9 cellular contexts compared by ENCODE assay signal in the genomic region with DNA sequence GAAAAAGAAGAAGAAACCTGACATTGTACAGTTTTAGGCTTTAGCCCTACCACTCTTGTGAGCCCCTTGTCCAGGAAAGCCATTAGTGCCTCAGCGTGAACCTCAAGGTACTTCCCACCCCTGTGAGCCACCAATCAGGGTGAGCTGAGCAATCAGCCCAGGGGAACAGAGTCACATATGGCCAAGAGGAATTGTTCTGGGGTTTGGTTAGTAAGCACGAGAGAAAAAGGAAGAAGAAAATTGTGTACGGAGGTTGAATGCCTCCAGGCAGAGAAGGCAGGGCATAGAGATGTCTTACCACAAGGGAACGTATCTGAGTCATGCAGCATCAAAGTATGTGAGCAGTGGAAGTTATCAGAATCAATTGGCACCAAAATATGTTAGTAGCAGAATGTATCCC. TPM values are rescaled to one million over a fixed set of nuclear protein-coding genes. Genes with fewer than 3 reads are reported as not detected.
DNase-seq lines count a peak whose midpoint lies in the region; ATAC-seq and TF ChIP-seq lines count a peak whose summit lies in the region.
"Had no signal": no experiment of that assay in that cellular context is flagged by ENCODE, and none has a peak within 500 bp of the region (broad histone marks: within the 10 kb centered on the region; RNA-seq: fewer than 3 reads in every experiment).

No MANE protein-coding gene starts in this region.

- H3K36me3 Mint-ChIP-seq in dendritic cell treated with granulocyte-macrophage colony-stimulating factor and Interleukin-4, amounts not matched to agents 40 ng/mL and 50 ng/mL, for 4 days (ENCODE audit: low read depth): no peaks in the 10 kb centered on the region

- in situ Hi-C loops in HAP-1 (cut with MboI; ENCODE audit: low sequenced_read_pairs): no loop called here

- no peaks in the 10 kb centered on the region for H3K27me3 ChIP-seq in thyroid gland
- H3K27me3 ChIP-seq in HAP-1 (ENCODE audit: low read depth): no peaks in the 10 kb centered on the region

- ATAC-seq in stimulated activated naive CD8-positive, alpha-beta T cell treated with anti-CD3 and anti-CD28 coated beads, Interleukin-15, Interleukin-2, amounts not matched to agents 100 U/mL and 50 U/mL, for 24 hours: peak; percentile 83

- H3K27ac Mint-ChIP-seq in dendritic cell treated with granulocyte-macrophage colony-stimulating factor and Interleukin-4, amounts not matched to agents 40 ng/mL and 50 ng/mL, for 4 days: peak overlapping the region; percentile 23

- H3K27ac ChIP-seq in thyroid gland: no peak overlapping the region
- H3K27ac ChIP-seq: thoracic aorta had no signal

- WGBS in thyroid gland, 2 donors: 70 to 86% methylated on average over 4 of the region's 4 CpGs

- H3K4me3 Mint-ChIP-seq in dendritic cell treated with granulocyte-macrophage colony-stimulating factor and Interleukin-4, amounts not matched to agents 40 ng/mL and 50 ng/mL, for 4 days: no peak overlapping the region

- intact Hi-C loops in dendritic cell treated with granulocyte-macrophage colony-stimulating factor and Interleukin-4, amounts not matched to agents 40 ng/mL and 50 ng/mL, for 4 days (cut with micrococcal nuclease): loop anchor here (5.0 kb wide), 1 partner anchor 34 kb away; a partner anchor contains a TSS
- intact Hi-C loops in thyroid gland (cut with DNase I): no loop called here

- H3K4me3 ChIP-seq in thyroid gland (replicated peaks in 1 of 3) (no peak overlapping the region), HAP-1 (no peak overlapping the region)
- H3K4me3 ChIP-seq: thoracic aorta had no signal

- H3K9me3 ChIP-seq in thyroid gland (no peaks in the 10 kb centered on the region), HAP-1 (no peaks in the 10 kb centered on the region)
- H3K9me3 ChIP-seq: thoracic aorta had no signal

- H3K9me3 Mint-ChIP-seq in dendritic cell treated with granulocyte-macrophage colony-stimulating factor and Interleukin-4, amounts not matched to agents 40 ng/mL and 50 ng/mL, for 4 days: no peaks in the 10 kb centered on the region

- peaks cover 13 to 24% of the 10 kb centered on the region in 2 donors for H3K4me1 ChIP-seq in thyroid gland
- no peaks in the 10 kb centered on the region for H3K4me1 ChIP-seq in HAP-1

- no peak for TF ChIP-seq POLR2A in thyroid gland (IDR thresholded peaks at IDR 0.05)

- peak; percentile 23 for DNase-seq in activated T-cell treated with anti-CD3 and anti-CD28 coated beads, Interleukin-2, amount 50 U/mL, for 48 hours
- DNase-seq in activated T-cell treated with anti-CD3 and anti-CD28 coated beads for 4 hours: no peak
- peak; percentile 34 for DNase-seq in NCI-H2171 (lab: John Stamatoyannopoulos, UW)
- DNase-seq in stimulated activated naive CD8-positive, alpha-beta T cell treated with anti-CD3 and anti-CD28 coated beads, Interleukin-15, Interleukin-2, amounts not matched to agents 100 U/mL and 50 U/mL, for 24 hours: peak; percentile 22
- no peak for DNase-seq in RPMI8226
- no peak for DNase-seq in thyroid gland
- DNase-seq in HAP-1 (ENCODE audit: low spot score in 2 of 2): no peak

- H3K4me1 Mint-ChIP-seq in dendritic cell treated with granulocyte-macrophage colony-stimulating factor and Interleukin-4, amounts not matched to agents 40 ng/mL and 50 ng/mL, for 4 days (ENCODE audit: low read depth): peaks cover 52% of the 10 kb centered on the region

- TF ChIP-seq CTCF in thyroid gland (IDR thresholded peaks at IDR 0.05): no peak

- H3K27me3 Mint-ChIP-seq in dendritic cell treated with granulocyte-macrophage colony-stimulating factor and Interleukin-4, amounts not matched to agents 40 ng/mL and 50 ng/mL, for 4 days: peaks cover 19% of the 10 kb centered on the region

- H3K36me3 ChIP-seq in thyroid gland (no peaks in the 10 kb centered on the region), HAP-1 (replicated peaks) (no peaks in the 10 kb centered on the region)
- H3K36me3 ChIP-seq: thoracic aorta had no signal

RNA-seq across cellular contexts. Expression of a gene that starts 33.0 kb away (rescaled TPM):
- total RNA-seq in thyroid gland: 10 to 100 TPM; 49.9 to 67.6 (median 60.8) TPM

Comparison
In these comparisons a context has a peak if more than half of its experiments do, and no peak if none do; other contexts are left out.
1. DNase-seq: peak in activated T-cell treated with anti-CD3 and anti-CD28 coated beads, Interleukin-2, amount 50 U/mL, for 48 hours (2 of 2), NCI-H2171 (single experiment) and stimulated activated naive CD8-positive, alpha-beta T cell treated with anti-CD3 and anti-CD28 coated beads, Interleukin-15, Interleukin-2, amounts not matched to agents 100 U/mL and 50 U/mL, for 24 hours (single experiment); none in activated T-cell treated with anti-CD3 and anti-CD28 coated beads for 4 hours (single experiment), RPMI8226 (single experiment), thyroid gland (0 of 2) and HAP-1 (0 of 2).